Comparison of ENCODE assay signal across 22 cellular contexts in the genomic region with DNA sequence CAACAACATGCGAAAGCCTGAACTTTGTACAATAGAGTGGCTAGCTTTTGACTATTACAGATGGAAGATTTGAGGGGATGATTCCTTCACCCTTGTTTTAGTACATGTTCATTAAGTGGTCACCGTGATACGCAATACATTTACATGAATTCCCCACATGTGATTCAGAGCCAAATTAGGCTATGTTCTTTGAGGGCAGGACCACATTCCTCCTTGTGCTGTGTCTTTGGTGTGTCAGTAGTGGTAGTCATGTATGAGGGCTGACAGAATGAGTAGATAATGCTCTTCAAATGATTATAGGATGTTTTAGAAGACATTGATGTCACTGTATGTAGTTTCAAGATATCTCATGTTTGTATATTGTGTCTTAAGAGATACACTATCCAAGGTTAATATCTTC. TPM values are rescaled to one million over a fixed set of nuclear protein-coding genes. Genes with fewer than 3 reads are reported as not detected.
DNase-seq lines count a peak whose midpoint lies in the region; FAIRE-seq and TF ChIP-seq lines count a peak whose summit lies in the region.
"Had no signal": no experiment of that assay in that cellular context is flagged by ENCODE, and none has a peak within 500 bp of the region (broad histone marks: within the 10 kb centered on the region; RNA-seq: fewer than 3 reads in every experiment).

No MANE protein-coding gene starts in this region.

- H3K4me3 ChIP-seq in epithelial cell of esophagus (ENCODE audit: low read length) (no peak overlapping the region), osteoblast (ENCODE audit: insufficient read depth, low read length) (no peak overlapping the region), colonic mucosa (no peak overlapping the region)
- H3K4me3 ChIP-seq: A549, BLaER1, K562, SJCRH30 had no signal

- no peak overlapping the region for H3K9ac ChIP-seq in colonic mucosa (ENCODE audit: low read depth in 2 of 2, low read length in 2 of 2)
- H3K9ac ChIP-seq: BLaER1 had no signal

- H3K27me3 ChIP-seq in osteoblast (ENCODE audit: insufficient read depth, low read length) (no peaks in the 10 kb centered on the region), colonic mucosa (no peaks in the 10 kb centered on the region)
- H3K27me3 ChIP-seq: BLaER1, SJCRH30 had no signal

- no peak overlapping the region for H3K4me2 ChIP-seq in osteoblast (ENCODE audit: insufficient read depth, low read length)
- H3K4me2 ChIP-seq: A549, BLaER1 had no signal

- H3K79me2 ChIP-seq in osteoblast (ENCODE audit: insufficient read depth, low read length): peaks cover 70% of the 10 kb centered on the region

- H4K20me1 ChIP-seq in osteoblast (ENCODE audit: insufficient read depth, low read length): no peaks in the 10 kb centered on the region

- no peak for TF ChIP-seq CTCF in epithelial cell of esophagus (IDR thresholded peaks at IDR 0.05; ENCODE audit: insufficient read depth, low read depth, low read length, missing control alignments)
- no peak for TF ChIP-seq CTCF in osteoblast (IDR thresholded peaks at IDR 0.05; ENCODE audit: extremely low read depth, low read depth, low read length)
- no peak for TF ChIP-seq CTCF in colonic mucosa (IDR thresholded peaks at IDR 0.05)

- no peaks in the 10 kb centered on the region for H3K9me3 ChIP-seq in osteoblast (ENCODE audit: low read depth, low read length)
- no peaks in the 10 kb centered on the region for H3K9me3 ChIP-seq in colonic mucosa
- H3K9me3 ChIP-seq: A549, Caco-2, SJCRH30 had no signal

- H2AFZ ChIP-seq in osteoblast (ENCODE audit: low read length): no peak overlapping the region

- FAIRE-seq in RCC 7860 (lab: Jason Lieb, UNC): no peak
- FAIRE-seq: A549, K562 had no signal

- no peaks in the 10 kb centered on the region for H3K36me3 ChIP-seq in osteoblast (ENCODE audit: insufficient read depth, low read length)
- no peaks in the 10 kb centered on the region for H3K36me3 ChIP-seq in colonic mucosa
- H3K36me3 ChIP-seq: SJCRH30 had no signal

- intact Hi-C loops in colonic mucosa (cut with DNase I): no loop called here

- H3K27ac ChIP-seq in osteoblast (ENCODE audit: low read depth, low read length): peak overlapping the region; percentile 92
- no peak overlapping the region for H3K27ac ChIP-seq in colonic mucosa
- H3K27ac ChIP-seq: A549, BLaER1, SJCRH30 had no signal

- DNase-seq in EH (ENCODE audit: low read depth) (peak; percentile 44), M059J (ENCODE audit: low read depth) (peak; percentile 29), epithelial cell of esophagus (ENCODE audit: low read depth) (peak; percentile 60), osteoblast (ENCODE audit: insufficient read length, low spot score, missing footprints) (no peak), NCI-H146 treated with DMSO at 0.1 percent for 48 hours (lab: John Stamatoyannopoulos, UW; ENCODE audit: unreplicated experiment) (no peak), inferior parietal cortex (ENCODE audit: extremely low spot score) (no peak), colonic mucosa (no peak), RCC 7860 (ENCODE audit: low spot score) (no peak)
- DNase-seq: Caco-2; CD4-positive, alpha-beta T cell; DMS 273 treated with DMSO at 0.1 percent for 48 hours; DMS79 treated with DMSO at 0.1 percent for 48 hours; GF-D8; H7; NCI-H1092; NCI-H1436; NCI-H1930; NK-92 treated with Interleukin-12 subunit alpha and Interleukin-12 subunit beta, amount 100 ng/mL, for 24 hours; SJCRH30 had no signal

- H3K4me1 ChIP-seq in osteoblast (ENCODE audit: insufficient read depth, low read length) (peaks cover 63% of the 10 kb centered on the region), colonic mucosa (no peaks in the 10 kb centered on the region)
- H3K4me1 ChIP-seq: A549, SJCRH30 had no signal

RNA-seq across cellular contexts. Expression of a gene that starts 12.1 kb away (rescaled TPM):
- 9.2 and 15.9 TPM in 2 replicates for total RNA-seq in M059J (2014; rRNA removed; shearing (Covaris generic))
- 148 TPM in 2 replicates for total RNA-seq in osteoblast
- total RNA-seq in colonic mucosa: 10 to 100 TPM; 26.0 to 26.3 TPM

Comparison
In these comparisons a context has a peak if more than half of its experiments do, and no peak if none do; other contexts are left out.
1. DNase-seq: peak in EH (single experiment), M059J (single experiment) and epithelial cell of esophagus (single experiment); none in osteoblast (single experiment), NCI-H146 treated with DMSO at 0.1 percent for 48 hours (single experiment), inferior parietal cortex (single experiment), colonic mucosa (single experiment) and RCC 7860 (single experiment).